In the genomic region with DNA sequence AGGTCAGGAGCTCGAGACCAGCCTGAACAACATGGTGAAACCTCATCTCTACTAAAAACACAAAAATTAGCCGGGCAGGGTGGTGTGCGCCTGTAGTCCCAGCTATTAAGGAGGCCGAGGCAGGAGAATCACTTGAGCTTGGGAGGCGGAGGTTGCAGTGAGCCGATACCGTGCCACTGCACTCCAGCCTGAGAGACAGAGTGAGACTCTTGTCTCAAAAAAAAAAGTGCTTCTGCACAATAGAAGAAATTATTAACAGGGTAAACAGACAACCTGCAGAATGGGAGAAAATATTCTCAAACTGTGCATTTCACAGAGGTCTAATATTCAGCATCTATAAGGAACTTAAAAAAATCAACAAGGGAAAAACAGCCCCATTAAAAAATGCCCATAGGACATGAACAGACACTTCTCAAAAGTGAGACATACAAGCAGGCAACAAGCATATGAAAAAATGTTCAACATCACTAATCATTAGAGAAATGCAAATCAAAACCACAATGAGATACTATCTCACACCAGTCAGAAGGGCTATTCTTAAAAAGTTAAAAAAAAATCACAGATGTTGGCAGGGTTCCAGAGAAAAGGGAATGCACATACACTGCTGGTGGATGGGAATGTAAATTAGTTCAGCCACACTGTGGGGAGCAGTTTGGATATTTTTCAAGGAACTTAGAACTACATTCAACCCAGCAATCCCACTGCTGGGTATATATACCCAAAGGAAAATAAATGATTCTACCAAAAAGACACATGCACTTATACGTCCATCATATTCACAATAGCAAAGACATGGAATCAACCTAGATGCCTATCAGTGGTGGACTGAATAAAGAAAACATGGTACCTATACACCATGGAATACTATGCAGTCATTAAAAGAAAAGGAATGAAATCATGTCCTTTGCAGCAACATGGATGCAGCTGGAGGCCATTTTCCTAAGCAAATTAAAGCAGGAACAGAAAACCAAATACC, we compare ENCODE assay signal across 12 cellular contexts.
A peak's percentile ranks its signal among the peaks of the same experiment; 100 is the strongest.
DNase-seq lines count a peak whose midpoint lies in the region; ATAC-seq, FAIRE-seq and TF ChIP-seq lines count a peak whose summit lies in the region.
"Had no signal": no experiment of that assay in that cellular context is flagged by ENCODE, and none has a peak within 500 bp of the region (broad histone marks: within the 10 kb centered on the region; RNA-seq: fewer than 3 reads in every experiment).

No MANE protein-coding gene starts in this region.

- peak; percentile 86 for ATAC-seq in HG02763 (IDR thresholded peaks at IDR 0.05; ENCODE audit: unreplicated experiment)
- peak in 1 of 2 donors; percentile 25 for ATAC-seq in naive B cell (ENCODE audit: low read depth in 2 of 2)
- ATAC-seq in pancreas = no peak
- no peak for ATAC-seq in GM18519 (IDR thresholded peaks at IDR 0.05; ENCODE audit: low FRiP score, unreplicated experiment)
- ATAC-seq: activated T-cell treated with anti-CD3 and anti-CD28 coated beads, Interleukin-2, amount 50 U/mL, for 72 hours had no signal

- no peak overlapping the region for H3K4me3 ChIP-seq in pancreas
- H3K4me3 ChIP-seq: neural progenitor cell, tibial artery had no signal

- H3K9me3 Mint-ChIP-seq in naive B cell = peaks cover 0 to 11% (median 1%) of the 10 kb centered on the region in 7 donors

- no peaks in the 10 kb centered on the region for H3K4me1 ChIP-seq in pancreas
- H3K4me1 ChIP-seq: neural progenitor cell, tibial artery had no signal

- intact Hi-C loops in cardiac septum (cut with DNase I) (no loop called here), pancreas (cut with DNase I) (no loop called here)

- H3K27ac ChIP-seq in pancreas = no peak overlapping the region
- H3K27ac ChIP-seq: neural progenitor cell, tibial artery had no signal

- peaks cover 6 to 16% (median 11%) of the 10 kb centered on the region in 3 donors for H3K4me1 Mint-ChIP-seq in naive B cell
- H3K4me1 Mint-ChIP-seq: H9, neural progenitor cell had no signal

- TF ChIP-seq RAD21 in Ishikawa (IDR thresholded peaks at IDR 0.05; ENCODE audit: low read depth) = no peak

- TF ChIP-seq EP300 in Ishikawa (IDR thresholded peaks at IDR 0.05; ENCODE audit: borderline replicate concordance) = no peak

- H3K27ac Mint-ChIP-seq in naive B cell = peak overlapping the region in 1 of 6 donors; percentile 72
- H3K27ac Mint-ChIP-seq: activated T-cell treated with anti-CD3 and anti-CD28 coated beads, Interleukin-2, amount 50 U/mL, for 72 hours; H9; neural progenitor cell had no signal

- no peaks in the 10 kb centered on the region for H3K9me3 ChIP-seq in pancreas
- H3K9me3 ChIP-seq: tibial artery had no signal

- H3K4me3 Mint-ChIP-seq in naive B cell = peak overlapping the region in 1 of 8 donors; percentile 55
- H3K4me3 Mint-ChIP-seq: activated T-cell treated with anti-CD3 and anti-CD28 coated beads, Interleukin-2, amount 50 U/mL, for 72 hours; H9; neural progenitor cell had no signal

- WGBS in pancreas, 2 donors = 96 to 98% methylated on average over 8 of the region's 8 CpGs

- H3K27me3 ChIP-seq in pancreas = no peaks in the 10 kb centered on the region
- H3K27me3 ChIP-seq: neural progenitor cell, tibial artery had no signal

- FAIRE-seq in GM19239 (lab: Jason Lieb, UNC) (peak; percentile 89), pancreas (lab: Jason Lieb, UNC) (no peak)

- DNase-seq in GM19239 (ENCODE audit: insufficient read length, low spot score) (no peak), naive B cell (peak; percentile 3), NCI-H2227 treated with DMSO at 0.1 percent for 48 hours (lab: John Stamatoyannopoulos, UW) (no peak), cardiac septum (ENCODE audit: low spot score) (no peak), pancreas (no peak)
- DNase-seq: activated T-cell treated with anti-CD3 and anti-CD28 coated beads, Interleukin-2, amount 50 U/mL, for 72 hours; H9; tibial artery had no signal

- peaks cover 0 to 6% (median 2%) of the 10 kb centered on the region in 3 donors for H3K27me3 Mint-ChIP-seq in naive B cell

- TF ChIP-seq CTCF in pancreas (IDR thresholded peaks at IDR 0.05) = no peak

- peaks cover 0 to 3% of the 10 kb centered on the region in 2 donors for H3K36me3 Mint-ChIP-seq in naive B cell

- H3K36me3 ChIP-seq in pancreas = no peaks in the 10 kb centered on the region

TF ChIP-seq in Ishikawa, 13 proteins besides CTCF, POLR2A, EP300 and RAD21:
- TF ChIP-seq, protein P1, sequence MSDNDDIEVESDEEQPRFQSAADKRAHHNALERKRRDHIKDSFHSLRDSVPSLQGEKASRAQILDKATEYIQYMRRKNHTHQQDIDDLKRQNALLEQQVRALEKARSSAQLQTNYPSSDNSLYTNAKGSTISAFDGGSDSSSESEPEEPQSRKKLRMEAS (IDR thresholded peaks at IDR 0.05) = no peak
- TF ChIP-seq NFIC (IDR thresholded peaks at IDR 0.05) = peak; percentile 50
- no peak for TF ChIP-seq FOXM1 (IDR thresholded peaks at IDR 0.05; ENCODE audit: borderline replicate concordance, low read depth)
